Comparison of ENCODE assay signal across 19 cellular contexts in the genomic region with DNA sequence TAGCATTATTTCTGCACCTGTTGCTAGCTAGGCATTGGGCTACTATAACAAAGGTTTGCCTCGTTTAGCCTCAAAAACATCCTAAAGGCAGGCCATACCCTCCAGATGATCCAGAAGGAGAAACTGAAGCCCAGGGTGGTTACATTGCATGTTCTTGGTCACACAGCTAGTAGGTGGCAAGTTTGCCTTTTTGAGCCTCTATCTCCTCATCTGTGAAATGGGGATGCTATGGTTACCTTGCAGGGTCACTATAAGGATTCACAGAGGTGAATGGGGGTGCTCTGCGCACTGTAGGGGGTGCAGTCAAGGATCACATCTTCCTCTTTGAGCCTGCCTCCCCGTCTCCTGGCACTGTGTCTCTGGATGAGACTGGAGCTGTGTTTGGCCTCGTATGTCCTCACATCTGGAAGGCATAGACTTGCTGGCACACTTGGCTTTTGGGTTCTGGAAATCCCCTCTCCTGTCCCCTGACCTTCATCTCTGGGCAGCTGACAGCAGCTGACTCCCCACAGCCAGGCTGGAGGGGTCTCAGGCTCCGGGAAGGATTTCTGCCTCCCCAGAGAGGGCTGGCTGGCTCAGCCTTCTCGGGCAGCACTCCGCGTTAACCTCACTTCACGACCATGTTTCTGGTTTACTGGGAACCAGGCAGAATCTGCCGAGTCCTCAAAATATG.
DNase-seq lines count a peak whose midpoint lies in the region; ATAC-seq and TF ChIP-seq lines count a peak whose summit lies in the region.
"Had no signal": no experiment of that assay in that cellular context is flagged by ENCODE, and none has a peak within 500 bp of the region (broad histone marks: within the 10 kb centered on the region; RNA-seq: fewer than 3 reads in every experiment).

No MANE protein-coding gene starts in this region.

- DNase-seq in activated effector memory CD4-positive, alpha-beta T cell treated with anti-CD3 and anti-CD28 coated beads, Interleukin-2, amount 50 U/mL, for 16 hours, result peak; percentile 33
- no peak for DNase-seq in activated effector memory CD4-positive, alpha-beta T cell treated with Interleukin-2 at 50 U/mL for 16 hours
- DNase-seq in fibroblast of peridontal ligament (ENCODE audit: extremely low read depth) (peak; percentile 69), osteoblast (ENCODE audit: insufficient read length, low spot score, missing footprints) (no peak), upper lobe of right lung (peak; percentile 47), testis (no peak)
- DNase-seq in activated CD4-positive, alpha-beta T cell treated with anti-CD3 and anti-CD28 coated beads, Interleukin-2, amount 10 ng/mL, durations not matched to agents 7 days and 5 days, result no peak
- DNase-seq: activated CD4-positive, alpha-beta T cell treated with anti-CD3 and anti-CD28 coated beads for 48 hours; activated gamma-delta T cell; NCI-H1436; NCI-H526 treated with DMSO at 0.1 percent for 48 hours; stimulated activated CD4-positive, alpha-beta T cell treated with anti-CD3 and anti-CD28 coated beads, Interleukin-12 subunit alpha, Interleukin-12 subunit beta, amount 100 ng/mL, for 4 hours had no signal

- H3K9me3 ChIP-seq in osteoblast (ENCODE audit: low read depth, low read length), result no peaks in the 10 kb centered on the region
- H3K9me3 ChIP-seq in upper lobe of right lung, result no peaks in the 10 kb centered on the region
- no peaks in the 10 kb centered on the region for H3K9me3 ChIP-seq in testis
- H3K9me3 ChIP-seq: BLaER1 treated with 17β-estradiol and CSF1 and Interleukin-3, amounts not matched to agents 10 nM and 100 nM had no signal

- peak overlapping the region; percentile 68 for H2AFZ ChIP-seq in osteoblast (ENCODE audit: low read length)

- H3K36me3 ChIP-seq in osteoblast (ENCODE audit: insufficient read depth, low read length) (no peaks in the 10 kb centered on the region), upper lobe of right lung (no peaks in the 10 kb centered on the region), testis (ENCODE audit: low read depth, missing control alignments) (no peaks in the 10 kb centered on the region)
- H3K36me3 ChIP-seq: BLaER1 treated with 17β-estradiol and CSF1 and Interleukin-3, amounts not matched to agents 10 nM and 100 nM had no signal

- CTCF ChIA-PET in activated CD4-positive, alpha-beta T cell treated with anti-CD3 and anti-CD28 coated beads, Interleukin-2, amount 10 ng/mL, durations not matched to agents 7 days and 5 days (lab: Charles Lee), result interaction anchor here (1.0 kb wide), 1 partner anchor 123 kb away, joined by 3 read pairs; no protein-coding TSS in a partner anchor

- no peak overlapping the region for H3K4me2 ChIP-seq in osteoblast (ENCODE audit: insufficient read depth, low read length)

- H3K4me3 Mint-ChIP-seq in activated CD4-positive, alpha-beta T cell treated with anti-CD3 and anti-CD28 coated beads, Interleukin-2, amount 10 ng/mL, durations not matched to agents 7 days and 5 days, result no peak overlapping the region
- H3K4me3 Mint-ChIP-seq: brain, T-cell had no signal

- H3K27ac ChIP-seq in osteoblast (ENCODE audit: low read depth, low read length) (peak overlapping the region; percentile 27), upper lobe of right lung (no peak overlapping the region), testis (no peak overlapping the region)
- H3K27ac ChIP-seq: BLaER1 treated with 17β-estradiol and CSF1 and Interleukin-3, amounts not matched to agents 10 nM and 100 nM; HL-60 had no signal

- no peak for TF ChIP-seq POLR2A in testis (IDR thresholded peaks at IDR 0.05)

- no peak overlapping the region for H3K27ac Mint-ChIP-seq in activated CD4-positive, alpha-beta T cell treated with anti-CD3 and anti-CD28 coated beads, Interleukin-2, amount 10 ng/mL, durations not matched to agents 7 days and 5 days
- H3K27ac Mint-ChIP-seq: T-cell had no signal

- no peaks in the 10 kb centered on the region for H3K79me2 ChIP-seq in osteoblast (ENCODE audit: insufficient read depth, low read length)

- H3K9me3 Mint-ChIP-seq in activated CD4-positive, alpha-beta T cell treated with anti-CD3 and anti-CD28 coated beads, Interleukin-2, amount 10 ng/mL, durations not matched to agents 7 days and 5 days, result no peaks in the 10 kb centered on the region
- H3K9me3 Mint-ChIP-seq: T-cell had no signal

- H3K27me3 Mint-ChIP-seq in activated CD4-positive, alpha-beta T cell treated with anti-CD3 and anti-CD28 coated beads, Interleukin-2, amount 10 ng/mL, durations not matched to agents 7 days and 5 days, result no peaks in the 10 kb centered on the region
- H3K27me3 Mint-ChIP-seq: brain had no signal

- H4K20me1 ChIP-seq in osteoblast (ENCODE audit: insufficient read depth, low read length), result no peaks in the 10 kb centered on the region
- H4K20me1 ChIP-seq: BLaER1 treated with 17β-estradiol and CSF1 and Interleukin-3, amounts not matched to agents 10 nM and 100 nM had no signal

- H3K4me1 Mint-ChIP-seq in activated CD4-positive, alpha-beta T cell treated with anti-CD3 and anti-CD28 coated beads, Interleukin-2, amount 10 ng/mL, durations not matched to agents 7 days and 5 days, result peaks cover 2% of the 10 kb centered on the region
- H3K4me1 Mint-ChIP-seq: T-cell had no signal

- no peaks in the 10 kb centered on the region for H3K36me3 Mint-ChIP-seq in activated CD4-positive, alpha-beta T cell treated with anti-CD3 and anti-CD28 coated beads, Interleukin-2, amount 10 ng/mL, durations not matched to agents 7 days and 5 days (ENCODE audit: low read depth)
- H3K36me3 Mint-ChIP-seq: brain, T-cell had no signal

- H3K4me3 ChIP-seq in osteoblast (ENCODE audit: insufficient read depth, low read length) (no peak overlapping the region), upper lobe of right lung (no peak overlapping the region), testis (no peak overlapping the region)
- H3K4me3 ChIP-seq: BLaER1 treated with 17β-estradiol and CSF1 and Interleukin-3, amounts not matched to agents 10 nM and 100 nM had no signal

- intact Hi-C loops in upper lobe of right lung (cut with DNase I) (no loop called here), testis (cut with DNase I; ENCODE audit: low total_unique reads) (no loop called here)

- H3K27me3 ChIP-seq in osteoblast (ENCODE audit: insufficient read depth, low read length), result no peaks in the 10 kb centered on the region
- H3K27me3 ChIP-seq in upper lobe of right lung, result no peaks in the 10 kb centered on the region
- no peaks in the 10 kb centered on the region for H3K27me3 ChIP-seq in testis
- H3K27me3 ChIP-seq: BLaER1 treated with 17β-estradiol and CSF1 and Interleukin-3, amounts not matched to agents 10 nM and 100 nM had no signal

- ATAC-seq in upper lobe of right lung (no peak), HG02623 (IDR thresholded peaks at IDR 0.05; ENCODE audit: unreplicated experiment) (no peak)
- ATAC-seq: HCT116, Right ventricle myocardium inferior, T-cell had no signal

- 59 to 67% methylated on average over 5 to 10 of the region's 10 CpGs for whole genome bisulfite sequencing in testis, 2 donors

- peaks cover 38% of the 10 kb centered on the region for H3K4me1 ChIP-seq in osteoblast (ENCODE audit: insufficient read depth, low read length)
- no peaks in the 10 kb centered on the region for H3K4me1 ChIP-seq in upper lobe of right lung
- H3K4me1 ChIP-seq in testis, result peaks cover 13% of the 10 kb centered on the region

- TF ChIP-seq CTCF in osteoblast (IDR thresholded peaks at IDR 0.05; ENCODE audit: extremely low read depth, low read depth, low read length), result no peak
- TF ChIP-seq CTCF in upper lobe of right lung (IDR thresholded peaks at IDR 0.05), result no peak
- TF ChIP-seq CTCF in testis (IDR thresholded peaks at IDR 0.05), result no peak

- POLR2A ChIA-PET in activated CD4-positive, alpha-beta T cell treated with anti-CD3 and anti-CD28 coated beads, Interleukin-2, amount 10 ng/mL, durations not matched to agents 7 days and 5 days (lab: Charles Lee), result no interaction called here

Comparison
In these comparisons a context has a peak if more than half of its experiments do, and no peak if none do; other contexts are left out.
1. DNase-seq: peak in activated effector memory CD4-positive, alpha-beta T cell treated with anti-CD3 and anti-CD28 coated beads, Interleukin-2, amount 50 U/mL, for 16 hours (single experiment), fibroblast of peridontal ligament (single experiment) and upper lobe of right lung (single experiment); none in activated effector memory CD4-positive, alpha-beta T cell treated with Interleukin-2 at 50 U/mL for 16 hours (single experiment), osteoblast (single experiment), testis (single experiment) and activated CD4-positive, alpha-beta T cell treated with anti-CD3 and anti-CD28 coated beads, Interleukin-2, amount 10 ng/mL, durations not matched to agents 7 days and 5 days (single experiment).